In genomic region chr14:93655078-93655750, GRCh38 we compare ENCODE assay signal across 9 cellular contexts.
DNase-seq lines count a peak whose midpoint lies in the region; ATAC-seq and TF ChIP-seq lines count a peak whose summit lies in the region.
"Had no signal": no experiment of that assay in that cellular context is flagged by ENCODE, and none has a peak within 500 bp of the region (broad histone marks: within the 10 kb centered on the region; RNA-seq: fewer than 3 reads in every experiment).

No MANE protein-coding gene starts in this region.

- no peak overlapping the region for H2BK5ac ChIP-seq in H9 (ENCODE audit: insufficient read length, low read length)

- no peak overlapping the region for H2BK15ac ChIP-seq in H9 (ENCODE audit: low read depth, low read length)

- POLR2A ChIA-PET in CD4-positive, alpha-beta T cell (lab: Charles Lee) = no interaction called here
- POLR2A ChIA-PET in CD8-positive, alpha-beta memory T cell (lab: Charles Lee) = no interaction called here

- H3K4ac ChIP-seq in H9 (ENCODE audit: low read depth, low read length) = no peak overlapping the region

- no peaks in the 10 kb centered on the region for H3K36me3 Mint-ChIP-seq in CD4-positive, alpha-beta T cell (ENCODE audit: low read depth)
- H3K36me3 Mint-ChIP-seq in H9 (ENCODE audit: insufficient read depth in 1 of 3, low read depth in 3 of 3) (peaks cover 0 to 3% (median 2%) of the 10 kb centered on the region in 3 experiments; a peak in 2 of 7 replicates), chondrocyte (ENCODE audit: low read depth) (no peaks in the 10 kb centered on the region)
- no peaks in the 10 kb centered on the region for H3K36me3 Mint-ChIP-seq in stimulated activated effector memory CD8-positive, alpha-beta T cell treated with anti-CD3 and anti-CD28 coated beads, Interleukin-12 subunit alpha, Interleukin-12 subunit beta, amount 100 ng/mL, for 72 hours
- H3K36me3 Mint-ChIP-seq in CD8-positive, alpha-beta memory T cell = no peaks in the 10 kb centered on the region

- H4K5ac ChIP-seq in H9 (ENCODE audit: insufficient read length, low read depth, low read length) = no peak overlapping the region

- peaks cover 53% of the 10 kb centered on the region for H3K27me3 Mint-ChIP-seq in CD4-positive, alpha-beta T cell
- H3K27me3 Mint-ChIP-seq in H9 (ENCODE audit: low read depth) (no peaks in the 10 kb centered on the region), chondrocyte (ENCODE audit: low read depth) (peaks cover 9% of the 10 kb centered on the region)
- H3K27me3 Mint-ChIP-seq in CD8-positive, alpha-beta memory T cell = peaks cover 8 to 53% of the 10 kb centered on the region in 2 donors

- no CpG with 5 or more reads among the region's 10 CpGs for WGBS in H9 (ENCODE audit: extremely low coverage, insufficient read length, low lambda C conversion rate)

- H3K4me3 Mint-ChIP-seq in CD4-positive, alpha-beta T cell = no peak overlapping the region
- H3K4me3 Mint-ChIP-seq in H9 (no peak overlapping the region), chondrocyte (ENCODE audit: unreplicated experiment) (no peak overlapping the region)
- no peak overlapping the region for H3K4me3 Mint-ChIP-seq in stimulated activated effector memory CD8-positive, alpha-beta T cell treated with anti-CD3 and anti-CD28 coated beads, Interleukin-12 subunit alpha, Interleukin-12 subunit beta, amount 100 ng/mL, for 72 hours
- no peak overlapping the region for H3K4me3 Mint-ChIP-seq in CD8-positive, alpha-beta memory T cell

- no peak overlapping the region for H3K23ac ChIP-seq in H9 (ENCODE audit: insufficient read length, low read depth, low read length)

- H2AFZ ChIP-seq in H9 (ENCODE audit: low read length) = peak overlapping the region; percentile 97

- H3K79me1 ChIP-seq in H9 (ENCODE audit: insufficient read depth, low read depth, low read length, poor library complexity, severe bottlenecking) = no peaks in the 10 kb centered on the region

- no peaks in the 10 kb centered on the region for H3K27me3 ChIP-seq in CD4-positive, alpha-beta T cell (ENCODE audit: control insufficient read depth, insufficient read depth, low read length)
- H3K27me3 ChIP-seq in H9 (ENCODE audit: insufficient read depth, low read length) (no peaks in the 10 kb centered on the region), lower lobe of right lung (ENCODE audit: low read depth) (peaks cover 10% of the 10 kb centered on the region)
- no peaks in the 10 kb centered on the region for H3K27me3 ChIP-seq in CD8-positive, alpha-beta memory T cell (ENCODE audit: insufficient read depth, low read length, poor library complexity, severe bottlenecking)
- H3K27me3 ChIP-seq: SJSA1 had no signal

- no peak overlapping the region for H3K14ac ChIP-seq in H9 (ENCODE audit: insufficient read depth, low read length)

- no peak overlapping the region for H2BK20ac ChIP-seq in H9 (ENCODE audit: low read depth, low read length, poor library complexity, severe bottlenecking)

- TF ChIP-seq CTCF in CD4-positive, alpha-beta T cell (IDR thresholded peaks at IDR 0.05) = peak; percentile 18
- peak; percentile 78 for TF ChIP-seq CTCF in H9 (conservative IDR thresholded peaks at IDR 0.05)
- TF ChIP-seq CTCF in chondrocyte (IDR thresholded peaks at IDR 0.05) = peak; percentile 80
- TF ChIP-seq CTCF in lower lobe of right lung (IDR thresholded peaks at IDR 0.05) = peak; percentile 37

- H2BK120ac ChIP-seq in H9 (ENCODE audit: low read depth, low read length, poor library complexity, severe bottlenecking) = no peak overlapping the region

- H2BK12ac ChIP-seq in H9 (ENCODE audit: insufficient read length, low read depth, low read length) = no peak overlapping the region

- DNase-seq in CD4-positive, alpha-beta T cell = no peak
- DNase-seq in H9 = peak; percentile 32
- DNase-seq in NCI-H69 (lab: John Stamatoyannopoulos, UW) = peak; percentile 85
- no peak for DNase-seq in chondrocyte (ENCODE audit: low spot score)
- DNase-seq in lower lobe of right lung = no peak
- no peak for DNase-seq in stimulated activated effector memory CD8-positive, alpha-beta T cell treated with anti-CD3 and anti-CD28 coated beads, Interleukin-12 subunit alpha, Interleukin-12 subunit beta, amount 100 ng/mL, for 72 hours (ENCODE audit: low spot score in 2 of 2)
- DNase-seq in CD8-positive, alpha-beta memory T cell = no peak

- H3T11ph ChIP-seq in H9 (ENCODE audit: low read length) = no peak overlapping the region

- H3K4me3 ChIP-seq in lower lobe of right lung = no peak overlapping the region
- H3K4me3 ChIP-seq in CD8-positive, alpha-beta memory T cell (ENCODE audit: low read length) = no peak overlapping the region
- H3K4me3 ChIP-seq: SJSA1 had no signal

- no peak overlapping the region for H3K9ac ChIP-seq in H9 (ENCODE audit: extremely low read depth, insufficient read length, low read length)

- no peaks in the 10 kb centered on the region for H3K79me2 ChIP-seq in H9 (ENCODE audit: insufficient read depth, low read length)

- no peaks in the 10 kb centered on the region for H4K20me1 ChIP-seq in H9 (ENCODE audit: control insufficient read depth, insufficient read depth, insufficient read length)

- no peak overlapping the region for H3K27ac Mint-ChIP-seq in CD4-positive, alpha-beta T cell
- H3K27ac Mint-ChIP-seq in H9 = peak overlapping the region in 1 of 3 experiments; percentile 37; a peak in 2 of 7 replicates
- no peak overlapping the region for H3K27ac Mint-ChIP-seq in chondrocyte (ENCODE audit: unreplicated experiment)
- H3K27ac Mint-ChIP-seq in stimulated activated effector memory CD8-positive, alpha-beta T cell treated with anti-CD3 and anti-CD28 coated beads, Interleukin-12 subunit alpha, Interleukin-12 subunit beta, amount 100 ng/mL, for 72 hours = no peak overlapping the region
- no peak overlapping the region for H3K27ac Mint-ChIP-seq in CD8-positive, alpha-beta memory T cell

- no peak overlapping the region for H3K56ac ChIP-seq in H9 (ENCODE audit: insufficient read length, low read depth, low read length)

- CTCF ChIA-PET in CD4-positive, alpha-beta T cell (lab: Charles Lee) = no interaction called here
- CTCF ChIA-PET in CD8-positive, alpha-beta memory T cell (lab: Charles Lee) = no interaction called here

- no peaks in the 10 kb centered on the region for H3K23me2 ChIP-seq in H9 (ENCODE audit: insufficient read length, low read depth, low read length, poor library complexity, severe bottlenecking)

- no peak for ATAC-seq in CD4-positive, alpha-beta T cell (ENCODE audit: poor library complexity)
- ATAC-seq in lower lobe of right lung = no peak
- no peak for ATAC-seq in stimulated activated effector memory CD8-positive, alpha-beta T cell treated with anti-CD3 and anti-CD28 coated beads, Interleukin-12 subunit alpha, Interleukin-12 subunit beta, amount 100 ng/mL, for 72 hours
- no peak for ATAC-seq in HG02610 (IDR thresholded peaks at IDR 0.05; ENCODE audit: unreplicated experiment)

- no peak overlapping the region for H3K18ac ChIP-seq in H9 (ENCODE audit: insufficient read length, low read depth, low read length)

- H3K27ac ChIP-seq in CD4-positive, alpha-beta T cell (ENCODE audit: low read depth, low read length) = no peak overlapping the region
- H3K27ac ChIP-seq in H9 (ENCODE audit: insufficient read length, low read depth, low read length) = no peak overlapping the region
- no peak overlapping the region for H3K27ac ChIP-seq in lower lobe of right lung
- no peak overlapping the region for H3K27ac ChIP-seq in CD8-positive, alpha-beta memory T cell (ENCODE audit: low read depth, low read length)
- H3K27ac ChIP-seq: SJSA1 had no signal

- H3K4me1 Mint-ChIP-seq in CD4-positive, alpha-beta T cell (ENCODE audit: low read depth) = no peaks in the 10 kb centered on the region
- peaks cover 12 to 15% of the 10 kb centered on the region in 2 experiments for H3K4me1 Mint-ChIP-seq in H9
- no peaks in the 10 kb centered on the region for H3K4me1 Mint-ChIP-seq in chondrocyte (ENCODE audit: low read depth)
- no peaks in the 10 kb centered on the region for H3K4me1 Mint-ChIP-seq in stimulated activated effector memory CD8-positive, alpha-beta T cell treated with anti-CD3 and anti-CD28 coated beads, Interleukin-12 subunit alpha, Interleukin-12 subunit beta, amount 100 ng/mL, for 72 hours
- H3K4me1 Mint-ChIP-seq in CD8-positive, alpha-beta memory T cell = no peaks in the 10 kb centered on the region

- H3K36me3 ChIP-seq in lower lobe of right lung = no peaks in the 10 kb centered on the region
- no peaks in the 10 kb centered on the region for H3K36me3 ChIP-seq in CD8-positive, alpha-beta memory T cell (ENCODE audit: insufficient read depth, low read length)
- H3K36me3 ChIP-seq: SJSA1 had no signal

- intact Hi-C loops in CD4-positive, alpha-beta T cell (cut with DNase I, micrococcal nuclease) = loop anchor here in 1 of 2 experiments (10.0 kb wide), 1 partner anchor 350 kb away; no protein-coding TSS in a partner anchor
- intact Hi-C loops in lower lobe of right lung (cut with DNase I) = no loop called here

- H3K9me3 Mint-ChIP-seq in CD4-positive, alpha-beta T cell = no peaks in the 10 kb centered on the region
- H3K9me3 Mint-ChIP-seq in H9 = peaks cover 0 to 7% of the 10 kb centered on the region in 2 experiments; a peak in 3 of 5 replicates
- peaks cover 10% of the 10 kb centered on the region for H3K9me3 Mint-ChIP-seq in chondrocyte (ENCODE audit: low read depth)
- no peaks in the 10 kb centered on the region for H3K9me3 Mint-ChIP-seq in stimulated activated effector memory CD8-positive, alpha-beta T cell treated with anti-CD3 and anti-CD28 coated beads, Interleukin-12 subunit alpha, Interleukin-12 subunit beta, amount 100 ng/mL, for 72 hours
- peaks cover 0 to 2% (median 0%) of the 10 kb centered on the region in 5 donors for H3K9me3 Mint-ChIP-seq in CD8-positive, alpha-beta memory T cell

- no peak overlapping the region for H2AK5ac ChIP-seq in H9 (ENCODE audit: insufficient read length, low read length)

- H3K9me3 ChIP-seq in CD4-positive, alpha-beta T cell (ENCODE audit: control insufficient read depth, low read length) = no peaks in the 10 kb centered on the region
- H3K9me3 ChIP-seq in H9 (ENCODE audit: control insufficient read depth, low read depth, low read length) (no peaks in the 10 kb centered on the region), lower lobe of right lung (no peaks in the 10 kb centered on the region)
- no peaks in the 10 kb centered on the region for H3K9me3 ChIP-seq in CD8-positive, alpha-beta memory T cell (ENCODE audit: low read length)
- H3K9me3 ChIP-seq: SJSA1 had no signal

- no peak overlapping the region for H3K4me2 ChIP-seq in H9 (ENCODE audit: insufficient read depth, insufficient read length, low read length)

- H3K4me1 ChIP-seq in H9 (ENCODE audit: insufficient read depth, low read length) (peaks cover 2% of the 10 kb centered on the region), lower lobe of right lung (no peaks in the 10 kb centered on the region)
- H3K4me1 ChIP-seq in CD8-positive, alpha-beta memory T cell (ENCODE audit: insufficient read depth, low read length) = no peaks in the 10 kb centered on the region
- H3K4me1 ChIP-seq: SJSA1 had no signal

- H4K8ac ChIP-seq in H9 (replicated peaks; ENCODE audit: insufficient read length, low read depth, low read length) = no peak overlapping the region

- no peak overlapping the region for H4K91ac ChIP-seq in H9 (ENCODE audit: insufficient read length, low read depth, low read length)

Comparison
In these comparisons a context has a peak if more than half of its experiments do, and no peak if none do; other contexts are left out.
1. DNase-seq: peak in H9 (single experiment) and NCI-H69 (single experiment); none in CD4-positive, alpha-beta T cell (0 of 10), chondrocyte (single experiment), lower lobe of right lung (single experiment), stimulated activated effector memory CD8-positive, alpha-beta T cell treated with anti-CD3 and anti-CD28 coated beads, Interleukin-12 subunit alpha, Interleukin-12 subunit beta, amount 100 ng/mL, for 72 hours (0 of 2) and CD8-positive, alpha-beta memory T cell (0 of 5).
2. CTCF ChIP-seq: peak in every context shown above with its lines; median percentile 80 in chondrocyte; 78 in H9; 37 in lower lobe of right lung; 18 in CD4-positive, alpha-beta T cell.